In the genomic region with DNA sequence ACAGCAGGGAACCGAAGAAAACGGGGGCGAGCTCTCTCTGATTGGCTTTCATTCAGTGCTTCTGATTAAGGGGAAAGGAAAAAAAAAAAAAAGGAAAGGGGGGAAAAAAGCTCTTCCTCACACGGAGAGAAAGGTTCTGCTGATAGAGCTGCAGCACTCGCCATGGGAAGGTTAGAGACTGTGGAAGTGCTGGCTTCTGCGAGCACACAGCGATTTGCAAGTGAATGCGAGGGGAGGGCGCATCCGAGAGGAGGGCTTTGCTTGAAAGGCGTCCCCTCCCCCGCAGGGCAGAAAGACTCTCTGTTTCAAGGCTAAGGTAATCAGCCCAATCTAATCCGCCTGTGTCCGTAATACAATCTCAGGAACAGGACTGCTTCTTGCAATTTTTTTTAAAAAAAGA, we compare ENCODE assay signal across 11 cellular contexts. TPM values are rescaled to one million over a fixed set of nuclear protein-coding genes. Genes with fewer than 3 reads are reported as not detected.
A peak's percentile ranks its signal among the peaks of the same experiment; 100 is the strongest.
DNase-seq lines count a peak whose midpoint lies in the region; ATAC-seq, FAIRE-seq and TF ChIP-seq lines count a peak whose summit lies in the region.
"Had no signal": no experiment of that assay in that cellular context is flagged by ENCODE, and none has a peak within 500 bp of the region (broad histone marks: within the 10 kb centered on the region; RNA-seq: fewer than 3 reads in every experiment).

A gene (minus strand): TSS at position 222 of the 400 bp plus-strand sequence. CDS start 51,488 bp downstream, outside the sequence.

- no peak within 1 kb of the TSS for H3K4me3 Mint-ChIP-seq in activated naive CD4-positive, alpha-beta T cell treated with anti-CD3 and anti-CD28 coated beads for 36 hours
- H3K4me3 Mint-ChIP-seq in effector memory CD8-positive, alpha-beta T cell = no peak within 1 kb of the TSS

- no peaks in the 10 kb centered on the region for H3K36me3 Mint-ChIP-seq in activated naive CD4-positive, alpha-beta T cell treated with anti-CD3 and anti-CD28 coated beads for 36 hours (ENCODE audit: low read depth)
- H3K36me3 Mint-ChIP-seq in effector memory CD8-positive, alpha-beta T cell (ENCODE audit: insufficient read depth) = no peaks in the 10 kb centered on the region

- intact Hi-C loops in head of caudate nucleus (cut with DNase I) = no loop called here
- intact Hi-C loops in activated naive CD4-positive, alpha-beta T cell treated with anti-CD3 and anti-CD28 coated beads for 36 hours (cut with micrococcal nuclease) = no loop called here

- H3K27ac Mint-ChIP-seq in activated naive CD4-positive, alpha-beta T cell treated with anti-CD3 and anti-CD28 coated beads for 36 hours = no peak within 1 kb of the TSS
- no peak within 1 kb of the TSS for H3K27ac Mint-ChIP-seq in effector memory CD8-positive, alpha-beta T cell

- FAIRE-seq in HTR-8/SVneo (lab: Jason Lieb, UNC) = peak; percentile 72

- no peaks in the 10 kb centered on the region for H3K4me1 Mint-ChIP-seq in activated naive CD4-positive, alpha-beta T cell treated with anti-CD3 and anti-CD28 coated beads for 36 hours (ENCODE audit: low read depth)
- H3K4me1 Mint-ChIP-seq in effector memory CD8-positive, alpha-beta T cell (ENCODE audit: low read depth in 2 of 2) = no peaks in the 10 kb centered on the region

- DNase-seq in HTR-8/SVneo (ENCODE audit: insufficient read length, low spot score) (peak; percentile 52), SK-N-DZ (ENCODE audit: low spot score) (peak; percentile 93), head of caudate nucleus (peak; percentile 33 to 90 (median 72)), retina (peak; percentile 86), GM20000 (ENCODE audit: low spot score) (no peak)
- no peak for DNase-seq in activated naive CD4-positive, alpha-beta T cell treated with anti-CD3 and anti-CD28 coated beads for 36 hours
- DNase-seq in effector memory CD8-positive, alpha-beta T cell = no peak
- no peak for DNase-seq in activated CD4-positive, alpha-beta T cell treated with anti-CD3 and anti-CD28 coated beads for 4 hours
- DNase-seq: heart right ventricle had no signal

- no peak for ATAC-seq in effector memory CD8-positive, alpha-beta T cell (replicated peaks)

- CTCF ChIA-PET in activated naive CD4-positive, alpha-beta T cell treated with anti-CD3 and anti-CD28 coated beads for 36 hours (lab: Charles Lee) = no interaction called here

- peaks cover under 1% of the 10 kb centered on the region for H3K9me3 Mint-ChIP-seq in activated naive CD4-positive, alpha-beta T cell treated with anti-CD3 and anti-CD28 coated beads for 36 hours
- H3K9me3 Mint-ChIP-seq in effector memory CD8-positive, alpha-beta T cell = peaks cover 4% of the 10 kb centered on the region in 2 donors

- no peak for TF ChIP-seq CTCF in GM20000 (IDR thresholded peaks at IDR 0.05; ENCODE audit: extremely low read depth, missing control alignments)

- H3K27me3 Mint-ChIP-seq in activated naive CD4-positive, alpha-beta T cell treated with anti-CD3 and anti-CD28 coated beads for 36 hours (ENCODE audit: low read depth) = no peaks in the 10 kb centered on the region
- no peaks in the 10 kb centered on the region for H3K27me3 Mint-ChIP-seq in effector memory CD8-positive, alpha-beta T cell

RNA-seq across cellular contexts. Expression of the gene that starts here (rescaled TPM):
- polyA plus RNA-seq in SK-N-DZ (2014; cell fraction: cytosol; rRNA removed) = 4.9 and 5.3 TPM in 2 replicates
- polyA plus RNA-seq in SK-N-DZ (2014; cell fraction: nucleus; rRNA removed) = 6.4 and 7.2 TPM in 2 replicates
- not detected for total RNA-seq in activated naive CD4-positive, alpha-beta T cell treated with anti-CD3 and anti-CD28 coated beads for 36 hours
- total RNA-seq: activated CD8-positive, alpha-beta memory T cell treated with anti-CD3 and anti-CD28 coated beads for 36 hours; LHCN-M2 had no signal
- polyA plus RNA-seq: heart right ventricle had no signal

Comparison
In these comparisons a context has a peak if more than half of its experiments do, and no peak if none do; other contexts are left out.
1. DNase-seq: peak in HTR-8/SVneo (single experiment), SK-N-DZ (single experiment), head of caudate nucleus (42 of 42) and retina (single experiment); none in GM20000 (single experiment), activated naive CD4-positive, alpha-beta T cell treated with anti-CD3 and anti-CD28 coated beads for 36 hours (single experiment), effector memory CD8-positive, alpha-beta T cell (0 of 3) and activated CD4-positive, alpha-beta T cell treated with anti-CD3 and anti-CD28 coated beads for 4 hours (0 of 2).